23 cellular contexts compared by ENCODE assay signal in the genomic region with DNA sequence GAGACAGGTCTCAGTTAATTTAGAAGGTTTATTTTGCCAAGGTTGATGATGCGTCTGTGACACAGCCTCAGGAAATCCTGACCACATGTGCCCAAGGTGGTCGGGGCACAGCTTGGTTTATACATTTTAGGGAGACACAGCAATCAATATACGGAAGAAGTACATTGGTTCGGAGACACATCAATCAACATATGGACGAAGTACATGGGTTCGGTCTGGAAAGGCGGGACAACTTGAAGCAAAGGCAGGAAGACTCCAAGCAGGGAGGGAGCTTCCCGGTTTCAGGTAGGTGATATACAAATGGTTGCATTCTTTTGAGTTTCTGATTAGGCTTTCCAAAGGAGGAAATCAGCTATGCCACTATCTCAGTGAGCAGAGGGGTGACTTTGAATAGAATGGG.
"Had no signal": no experiment of that assay in that cellular context is flagged by ENCODE, and none has a peak within 500 bp of the region (broad histone marks: within the 10 kb centered on the region; RNA-seq: fewer than 3 reads in every experiment).

No MANE protein-coding gene starts in this region.

- H3K9me3 Mint-ChIP-seq: brain had no signal

- H3K36me3 ChIP-seq: neutrophil, tibial nerve had no signal

- H3K4me3 Mint-ChIP-seq: activated CD4-positive, alpha-beta memory T cell treated with anti-CD3 and anti-CD28 coated beads, Interleukin-2, amount 10 ng/mL, durations not matched to agents 7 days and 5 days; activated naive CD4-positive, alpha-beta T cell treated with anti-CD3 and anti-CD28 coated beads, Interleukin-2, amount 50 U/mL, for 24 hours; activated T-helper 1 cell treated with anti-CD3 and anti-CD28 coated beads, Interleukin-12 subunit alpha, Interleukin-12 subunit beta, Interleukin-2, Interleukin-4 antibody, amounts not matched to agents 30 ng/mL and 10 ng/mL and 1 ng/mL, durations not matched to agents 14 hours and 24 hours and 36 hours; brain; dendritic cell treated with granulocyte-macrophage colony-stimulating factor and Interleukin-4, amounts not matched to agents 40 ng/mL and 50 ng/mL, for 4 days; natural killer cell treated with Interleukin-12 subunit alpha and Interleukin-12 subunit beta and Interleukin-15 and Interleukin-18, amount 100 ng/mL, for 72 hours; stimulated activated naive CD8-positive, alpha-beta T cell treated with anti-CD3 and anti-CD28 coated beads, Interleukin-15, Interleukin-2, amounts not matched to agents 100 ng/mL and 50 ng/mL, for 24 hours; T-helper 17 cell had no signal

- H3K36me3 Mint-ChIP-seq: activated naive CD4-positive, alpha-beta T cell treated with anti-CD3 and anti-CD28 coated beads, Interleukin-2, amount 50 U/mL, for 24 hours; brain had no signal

- H3K4me1 ChIP-seq: foreskin keratinocyte, parathyroid adenoma, tibial nerve had no signal

- H3K79me2 ChIP-seq: parathyroid adenoma had no signal

- H3K4me1 Mint-ChIP-seq: activated CD4-positive, alpha-beta memory T cell treated with anti-CD3 and anti-CD28 coated beads, Interleukin-2, amount 10 ng/mL, durations not matched to agents 7 days and 5 days; activated naive CD4-positive, alpha-beta T cell treated with anti-CD3 and anti-CD28 coated beads, Interleukin-2, amount 50 U/mL, for 24 hours; brain; T-helper 17 cell had no signal

- H3K27me3 ChIP-seq: foreskin keratinocyte, neutrophil, tibial nerve had no signal

- H3K27me3 Mint-ChIP-seq: activated CD4-positive, alpha-beta memory T cell treated with anti-CD3 and anti-CD28 coated beads, Interleukin-2, amount 10 ng/mL, durations not matched to agents 7 days and 5 days; activated naive CD4-positive, alpha-beta T cell treated with anti-CD3 and anti-CD28 coated beads, Interleukin-2, amount 50 U/mL, for 24 hours; brain; dendritic cell treated with granulocyte-macrophage colony-stimulating factor and Interleukin-4, amounts not matched to agents 40 ng/mL and 50 ng/mL, for 4 days; natural killer cell treated with Interleukin-12 subunit alpha and Interleukin-12 subunit beta and Interleukin-15 and Interleukin-18, amount 100 ng/mL, for 72 hours; stimulated activated naive CD8-positive, alpha-beta T cell treated with anti-CD3 and anti-CD28 coated beads, Interleukin-15, Interleukin-2, amounts not matched to agents 100 ng/mL and 50 ng/mL, for 24 hours; T-helper 17 cell had no signal

- H3K27ac ChIP-seq: foreskin keratinocyte, neutrophil, parathyroid adenoma, tibial nerve had no signal

- H3K4me3 ChIP-seq: tibial nerve had no signal

- DNase-seq: activated CD4-positive, alpha-beta memory T cell treated with anti-CD3 and anti-CD28 coated beads, Interleukin-2, amount 10 ng/mL, durations not matched to agents 7 days and 5 days; activated CD4-positive, alpha-beta T cell treated with anti-CD3 and anti-CD28 coated beads for 4 hours; activated CD4-positive, CD25-positive, alpha-beta regulatory T cell; activated gamma-delta T cell treated with Interleukin-2 at 50 U/mL for 16 hours; aorta; effector CD4-positive, alpha-beta T cell; erythroblast; foreskin keratinocyte; islet precursor cell; left cardiac atrium; right cardiac atrium; stimulated activated CD4-positive, alpha-beta T cell treated with anti-CD3 and anti-CD28 coated beads, Interleukin-4, amount 100 ng/mL, for 4 hours; substantia nigra; T-helper 17 cell had no signal

- H3K27ac Mint-ChIP-seq: activated CD4-positive, alpha-beta memory T cell treated with anti-CD3 and anti-CD28 coated beads, Interleukin-2, amount 10 ng/mL, durations not matched to agents 7 days and 5 days; activated naive CD4-positive, alpha-beta T cell treated with anti-CD3 and anti-CD28 coated beads, Interleukin-2, amount 50 U/mL, for 24 hours; activated T-helper 1 cell treated with anti-CD3 and anti-CD28 coated beads, Interleukin-12 subunit alpha, Interleukin-12 subunit beta, Interleukin-2, Interleukin-4 antibody, amounts not matched to agents 30 ng/mL and 10 ng/mL and 1 ng/mL, durations not matched to agents 14 hours and 24 hours and 36 hours; brain; dendritic cell treated with granulocyte-macrophage colony-stimulating factor and Interleukin-4, amounts not matched to agents 40 ng/mL and 50 ng/mL, for 4 days; natural killer cell treated with Interleukin-12 subunit alpha and Interleukin-12 subunit beta and Interleukin-15 and Interleukin-18, amount 100 ng/mL, for 72 hours; stimulated activated naive CD8-positive, alpha-beta T cell treated with anti-CD3 and anti-CD28 coated beads, Interleukin-15, Interleukin-2, amounts not matched to agents 100 ng/mL and 50 ng/mL, for 24 hours; T-helper 17 cell had no signal

- H3K9me3 ChIP-seq: neutrophil had no signal

- H3K9ac ChIP-seq: parathyroid adenoma had no signal
